1 cellular context compared by ENCODE assay signal in genomic region chr15:97903560-97904195, GRCh38.
TF ChIP-seq lines count a peak whose summit lies in the region.

No MANE protein-coding gene starts in this region.

TF ChIP-seq in WTC11, 78 proteins besides CTCF, POLR2A, EP300 and RAD21 (continued from another document):
- TF ChIP-seq USF1 (CRISPR knock-in tag; IDR thresholded peaks at IDR 0.05) (no peak), ZMAT4 (CRISPR knock-in tag; IDR thresholded peaks at IDR 0.05) (no peak)
